Comparison of ENCODE assay signal across 15 cellular contexts in genomic region chr6:105785412-105785811, GRCh38.
DNase-seq lines count a peak whose midpoint lies in the region; ATAC-seq and TF ChIP-seq lines count a peak whose summit lies in the region.
"Had no signal": no experiment of that assay in that cellular context is flagged by ENCODE, and none has a peak within 500 bp of the region (broad histone marks: within the 10 kb centered on the region; RNA-seq: fewer than 3 reads in every experiment).

No MANE protein-coding gene starts in this region.

- H3K9me3 ChIP-seq in right atrium auricular region: no peaks in the 10 kb centered on the region
- H3K9me3 ChIP-seq: testis had no signal

- H3K4me1 Mint-ChIP-seq in stimulated activated naive B cell treated with anti-CD40 and anti-IgM and Interleukin-4, amounts not matched to agents 10 μg/mL and 1 μg/mL and 100 μg/mL, for 72 hours: peaks cover 15 to 18% of the 10 kb centered on the region in 2 donors

- H3K4me1 ChIP-seq in right atrium auricular region: peaks cover 0 to 5% of the 10 kb centered on the region in 2 donors
- H3K4me1 ChIP-seq: parathyroid adenoma, testis had no signal

- no peaks in the 10 kb centered on the region for H3K36me3 ChIP-seq in right atrium auricular region

- ATAC-seq in Right ventricle myocardium superior (ENCODE audit: poor library complexity): peak; percentile 51
- peak; percentile 60 for ATAC-seq in left ventricle myocardium superior
- ATAC-seq in stimulated activated naive B cell treated with anti-CD40 and anti-IgM and Interleukin-4, amounts not matched to agents 10 μg/mL and 1 μg/mL and 100 μg/mL, for 72 hours (replicated peaks): peak; percentile 25 to 49

- H3K4me3 Mint-ChIP-seq in stimulated activated naive B cell treated with anti-CD40 and anti-IgM and Interleukin-4, amounts not matched to agents 10 μg/mL and 1 μg/mL and 100 μg/mL, for 72 hours: no peak overlapping the region

- no peak overlapping the region for H3K4me3 ChIP-seq in right atrium auricular region
- H3K4me3 ChIP-seq: testis had no signal

- H3K27ac Mint-ChIP-seq in stimulated activated naive B cell treated with anti-CD40 and anti-IgM and Interleukin-4, amounts not matched to agents 10 μg/mL and 1 μg/mL and 100 μg/mL, for 72 hours: no peak overlapping the region

- H3K27ac ChIP-seq in right atrium auricular region: no peak overlapping the region
- H3K27ac ChIP-seq: parathyroid adenoma, testis had no signal

- TF ChIP-seq CTCF in right atrium auricular region (IDR thresholded peaks at IDR 0.05): no peak

- H3K27me3 Mint-ChIP-seq in stimulated activated naive B cell treated with anti-CD40 and anti-IgM and Interleukin-4, amounts not matched to agents 10 μg/mL and 1 μg/mL and 100 μg/mL, for 72 hours: peaks cover 7 to 10% of the 10 kb centered on the region in 2 donors

- H3K27me3 ChIP-seq in right atrium auricular region: no peaks in the 10 kb centered on the region
- H3K27me3 ChIP-seq: testis had no signal

- no peaks in the 10 kb centered on the region for H3K9me3 Mint-ChIP-seq in stimulated activated naive B cell treated with anti-CD40 and anti-IgM and Interleukin-4, amounts not matched to agents 10 μg/mL and 1 μg/mL and 100 μg/mL, for 72 hours

- DNase-seq in Right ventricle myocardium superior (peak; percentile 50), right atrium auricular region (ENCODE audit: low spot score) (no peak), OCI-M1 (lab: John Stamatoyannopoulos, UW) (peak; percentile 55), left ventricle myocardium superior (no peak), iPS-NIHi11 (ENCODE audit: low spot score) (no peak)
- no peak for DNase-seq in stimulated activated naive B cell treated with anti-CD40 and anti-IgM and Interleukin-4, amounts not matched to agents 10 μg/mL and 1 μg/mL and 100 μg/mL, for 72 hours
- no peak for DNase-seq in activated CD4-positive, alpha-beta T cell treated with anti-CD3 and anti-CD28 coated beads for 48 hours
- DNase-seq in central memory CD4-positive, alpha-beta T cell: no peak
- DNase-seq: activated effector memory CD4-positive, alpha-beta T cell treated with anti-CD3 and anti-CD28 coated beads, Interleukin-2, amount 50 U/mL, for 16 hours; mesendoderm; NCI-H1417; stimulated activated CD4-positive, alpha-beta T cell treated with anti-CD3 and anti-CD28 coated beads, Interleukin-15, amount 100 ng/mL, for 24 hours; T-helper 9 cell; testis had no signal

- H3K36me3 Mint-ChIP-seq in stimulated activated naive B cell treated with anti-CD40 and anti-IgM and Interleukin-4, amounts not matched to agents 10 μg/mL and 1 μg/mL and 100 μg/mL, for 72 hours: no peaks in the 10 kb centered on the region

- intact Hi-C loops in Right ventricle myocardium superior (cut with DNase I): no loop called here
- intact Hi-C loops in left ventricle myocardium superior (cut with micrococcal nuclease): no loop called here

Comparison
In these comparisons a context has a peak if more than half of its experiments do, and no peak if none do; other contexts are left out.
1. DNase-seq: peak in Right ventricle myocardium superior (single experiment) and OCI-M1 (single experiment); none in right atrium auricular region (single experiment), left ventricle myocardium superior (single experiment), stimulated activated naive B cell treated with anti-CD40 and anti-IgM and Interleukin-4, amounts not matched to agents 10 μg/mL and 1 μg/mL and 100 μg/mL, for 72 hours (single experiment), iPS-NIHi11 (single experiment), activated CD4-positive, alpha-beta T cell treated with anti-CD3 and anti-CD28 coated beads for 48 hours (single experiment) and central memory CD4-positive, alpha-beta T cell (single experiment).
2. Peak in every context shown above with its lines, with median percentiles within 50 percentile points of each other: ATAC-seq.